8 cellular contexts compared by ENCODE assay signal in the genomic region with DNA sequence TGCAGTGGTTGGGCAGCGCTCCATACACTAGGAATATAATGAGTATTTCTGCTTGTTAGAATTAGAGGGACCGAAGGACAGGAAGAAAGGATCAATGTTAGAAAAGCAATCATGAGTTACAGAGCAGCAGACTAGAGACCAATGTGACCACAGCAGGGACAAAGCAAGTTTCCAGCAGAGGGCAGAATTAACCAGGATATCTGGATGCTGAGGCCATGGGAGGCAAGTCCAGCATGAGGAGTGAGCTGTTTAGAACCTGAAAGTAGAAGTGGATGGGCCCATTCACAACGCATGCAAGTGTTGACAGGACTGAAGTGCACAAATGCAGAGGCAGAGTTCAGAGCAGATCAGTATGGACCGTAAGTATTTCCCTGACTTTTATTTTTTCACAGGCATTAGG.
DNase-seq lines count a peak whose midpoint lies in the region; TF ChIP-seq lines count a peak whose summit lies in the region.

No MANE protein-coding gene starts in this region.

- H3K36me3 Mint-ChIP-seq in nephron (ENCODE audit: low read depth), result no peaks in the 10 kb centered on the region
- H3K36me3 Mint-ChIP-seq in activated naive CD8-positive, alpha-beta T cell treated with anti-CD3 and anti-CD28 coated beads for 36 hours, result no peaks in the 10 kb centered on the region

- WGBS in esophagus squamous epithelium, 2 donors, result 56 to 66% methylated on average over 4 of the region's 4 CpGs

- no peaks in the 10 kb centered on the region for H3K9me3 Mint-ChIP-seq in nephron
- no peaks in the 10 kb centered on the region for H3K9me3 Mint-ChIP-seq in activated naive CD8-positive, alpha-beta T cell treated with anti-CD3 and anti-CD28 coated beads for 36 hours

- intact Hi-C loops in esophagus squamous epithelium (cut with DNase I), result no loop called here

- H3K27me3 Mint-ChIP-seq in nephron (ENCODE audit: low read depth), result no peaks in the 10 kb centered on the region
- H3K27me3 Mint-ChIP-seq in activated naive CD8-positive, alpha-beta T cell treated with anti-CD3 and anti-CD28 coated beads for 36 hours, result no peaks in the 10 kb centered on the region

- H3K27me3 ChIP-seq in esophagus squamous epithelium, result no peaks in the 10 kb centered on the region

- no peaks in the 10 kb centered on the region for H3K36me3 ChIP-seq in esophagus squamous epithelium

- TF ChIP-seq POLR2A in esophagus squamous epithelium (IDR thresholded peaks at IDR 0.05), result no peak

- no peak overlapping the region for H3K27ac ChIP-seq in esophagus squamous epithelium

- H3K4me3 ChIP-seq in cardiac fibroblast (replicated peaks in 1 of 2; ENCODE audit: low read depth in 2 of 2, low read length in 2 of 2), result no peak overlapping the region
- no peak overlapping the region for H3K4me3 ChIP-seq in esophagus squamous epithelium

- TF ChIP-seq CTCF in GM12873 (IDR thresholded peaks at IDR 0.05; ENCODE audit: insufficient read depth, low read depth, low read length, missing control alignments) (peak; percentile 13), cardiac fibroblast (IDR thresholded peaks at IDR 0.05; ENCODE audit: low read depth, low read length) (no peak), nephron (IDR thresholded peaks at IDR 0.05; ENCODE audit: unreplicated experiment in 3 of 3) (peak; percentile 29 to 62 (median 45)), esophagus squamous epithelium (IDR thresholded peaks at IDR 0.05) (peak in 1 of 6 experiments; percentile 7)

- no peaks in the 10 kb centered on the region for H3K9me3 ChIP-seq in esophagus squamous epithelium

- H3K4me3 Mint-ChIP-seq in nephron, result no peak overlapping the region
- no peak overlapping the region for H3K4me3 Mint-ChIP-seq in activated naive CD8-positive, alpha-beta T cell treated with anti-CD3 and anti-CD28 coated beads for 36 hours

- DNase-seq in NCI-H2081 (lab: John Stamatoyannopoulos, UW), result peak; percentile 53 to 66
- DNase-seq in cardiac fibroblast (ENCODE audit: low read depth in 2 of 2), result peak; percentile 6 to 7
- DNase-seq in GM03348 (ENCODE audit: low spot score), result no peak
- no peak for DNase-seq in esophagus squamous epithelium (lab: John Stamatoyannopoulos, UW)
- DNase-seq in activated naive CD8-positive, alpha-beta T cell treated with anti-CD3 and anti-CD28 coated beads for 36 hours, result no peak
- DNase-seq in NK-92 treated with Interleukin-12 subunit alpha and Interleukin-12 subunit beta, amount 100 ng/mL, for 24 hours (lab: John Stamatoyannopoulos, UW), result no peak

- peak overlapping the region in 1 of 3 experiments; percentile 7 for H3K27ac Mint-ChIP-seq in nephron
- no peak overlapping the region for H3K27ac Mint-ChIP-seq in activated naive CD8-positive, alpha-beta T cell treated with anti-CD3 and anti-CD28 coated beads for 36 hours

- H3K4me1 ChIP-seq in esophagus squamous epithelium, result no peaks in the 10 kb centered on the region

- H3K4me1 Mint-ChIP-seq in nephron, result no peaks in the 10 kb centered on the region
- H3K4me1 Mint-ChIP-seq in activated naive CD8-positive, alpha-beta T cell treated with anti-CD3 and anti-CD28 coated beads for 36 hours, result no peaks in the 10 kb centered on the region

Comparison
In these comparisons a context has a peak if more than half of its experiments do, and no peak if none do; other contexts are left out.
1. DNase-seq: peak in NCI-H2081 (2 of 2) and cardiac fibroblast (2 of 2); none in GM03348 (single experiment), esophagus squamous epithelium (single experiment), activated naive CD8-positive, alpha-beta T cell treated with anti-CD3 and anti-CD28 coated beads for 36 hours (single experiment) and NK-92 treated with Interleukin-12 subunit alpha and Interleukin-12 subunit beta, amount 100 ng/mL, for 24 hours (single experiment).